Comparison of ENCODE assay signal across 8 cellular contexts in genomic region chr9:109182940-109183798, GRCh38. TPM values are rescaled to one million over a fixed set of nuclear protein-coding genes. Genes with fewer than 3 reads are reported as not detected.
A peak's percentile ranks its signal among the peaks of the same experiment; 100 is the strongest.
DNase-seq lines count a peak whose midpoint lies in the region; ATAC-seq and TF ChIP-seq lines count a peak whose summit lies in the region.

No MANE protein-coding gene starts in this region.

- no peaks in the 10 kb centered on the region for H3K9me3 ChIP-seq in gastroesophageal sphincter

- TF ChIP-seq EP300 in gastroesophageal sphincter (IDR thresholded peaks at IDR 0.05), result no peak

- H3K4me1 Mint-ChIP-seq in type B pancreatic cell (ENCODE audit: unreplicated experiment), result peaks cover 10% of the 10 kb centered on the region

- peaks cover 14% of the 10 kb centered on the region for H3K27me3 Mint-ChIP-seq in type B pancreatic cell

- H3K27ac Mint-ChIP-seq in type B pancreatic cell, result peak overlapping the region; percentile 53

- H3K9me3 Mint-ChIP-seq in type B pancreatic cell, result no peaks in the 10 kb centered on the region

- no peak overlapping the region for H3K4me3 Mint-ChIP-seq in type B pancreatic cell

- H3K36me3 ChIP-seq in gastroesophageal sphincter, result no peaks in the 10 kb centered on the region

- no peak for TF ChIP-seq POLR2A in gastroesophageal sphincter (IDR thresholded peaks at IDR 0.05)

- H3K4me1 ChIP-seq in gastroesophageal sphincter, result no peaks in the 10 kb centered on the region

- 55 to 75% methylated on average over 5 to 6 of the region's 13 CpGs for WGBS in gastroesophageal sphincter (ENCODE audit: low coverage in 1 of 2), 2 donors

- no peak overlapping the region for H3K27ac ChIP-seq in gastroesophageal sphincter

- no peaks in the 10 kb centered on the region for H3K27me3 ChIP-seq in gastroesophageal sphincter

- peak; percentile 25 for DNase-seq in NCI-H510A treated with DMSO at 0.1 percent for 48 hours (lab: John Stamatoyannopoulos, UW)
- no peak for DNase-seq in NCI-H510A (lab: John Stamatoyannopoulos, UW)
- peak; percentile 68 for DNase-seq in SK-N-DZ (ENCODE audit: low spot score)
- peak; percentile 41 for DNase-seq in glomerular visceral epithelial cell (ENCODE audit: extremely low spot score)
- DNase-seq in type B pancreatic cell (ENCODE audit: extremely low spot score, unreplicated experiment), result no peak
- no peak for DNase-seq in superior temporal gyrus (ENCODE audit: extremely low spot score)

- H3K4me3 ChIP-seq in gastroesophageal sphincter, result no peak overlapping the region

- peak; percentile 43 for ATAC-seq in HG02870 (IDR thresholded peaks at IDR 0.05; ENCODE audit: unreplicated experiment)
- no peak for ATAC-seq in gastroesophageal sphincter

- TF ChIP-seq CTCF in type B pancreatic cell (conservative IDR thresholded peaks at IDR 0.05) (peak; percentile 61), gastroesophageal sphincter (IDR thresholded peaks at IDR 0.05) (peak in 1 of 4 experiments; percentile 7)

- H3K36me3 Mint-ChIP-seq in type B pancreatic cell, result no peaks in the 10 kb centered on the region

RNA-seq across cellular contexts. Expression of gene FRRS1L, which starts 16.1 kb away (rescaled TPM):
- 0.24 and 0.45 TPM in 2 replicates for polyA plus RNA-seq in SK-N-DZ (2014; cell fraction: cytosol; rRNA removed)
- polyA plus RNA-seq in SK-N-DZ (2014; cell fraction: nucleus; rRNA removed), result 0.18 and 0.20 TPM in 2 replicates
- 5.9 and 7.2 TPM in 2 replicates for total RNA-seq in type B pancreatic cell (ENCODE audit: low replicate concordance)
- 10 to 100 TPM in 2 of 4 donors, 1 to 10 TPM in 2; 4.6 to 11.5 (median 10.1) TPM for total RNA-seq in gastroesophageal sphincter

Comparison
In these comparisons a context has a peak if more than half of its experiments do, and no peak if none do; other contexts are left out.
1. DNase-seq: peak in NCI-H510A treated with DMSO at 0.1 percent for 48 hours (single experiment), SK-N-DZ (single experiment) and glomerular visceral epithelial cell (single experiment); none in NCI-H510A (single experiment), type B pancreatic cell (single experiment) and superior temporal gyrus (single experiment).